Comparison of ENCODE assay signal across 6 cellular contexts in the genomic region with DNA sequence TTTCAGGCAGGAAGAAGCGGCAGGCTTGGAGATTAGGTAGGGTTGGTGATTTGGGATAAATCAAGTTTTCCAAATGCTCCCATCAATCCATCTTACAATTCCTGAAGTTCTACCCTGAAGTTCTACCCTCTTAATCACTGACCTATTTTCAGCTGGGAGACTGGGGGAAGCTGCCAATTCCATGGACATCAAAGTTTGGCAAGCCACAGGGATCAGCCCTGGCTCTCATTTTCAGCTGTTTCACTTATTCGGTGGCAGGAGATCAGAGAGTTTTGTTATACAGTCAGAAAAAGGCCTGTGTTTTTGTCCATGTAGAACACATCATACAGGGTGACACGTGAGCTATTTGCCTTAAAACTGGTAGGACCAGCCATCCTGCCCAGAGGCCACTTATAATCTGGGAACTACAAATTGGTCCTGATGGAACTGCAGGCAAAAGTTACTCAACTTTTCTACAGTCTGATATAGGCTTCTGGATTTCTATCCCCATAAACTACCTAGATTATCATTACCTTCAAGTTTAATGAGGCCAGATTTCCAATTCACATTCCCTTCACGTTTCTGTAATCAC.
"Had no signal": no experiment of that assay in that cellular context is flagged by ENCODE, and none has a peak within 500 bp of the region (broad histone marks: within the 10 kb centered on the region; RNA-seq: fewer than 3 reads in every experiment).

No MANE protein-coding gene starts in this region.

- ATAC-seq: SK-N-SH treated with all-trans-retinoic acid at 6 μM for 48 hours, WTC11 had no signal

- H3K4me3 ChIP-seq: skin epidermis had no signal

- H3K27ac ChIP-seq: skin epidermis had no signal

- DNase-seq: activated CD4-positive, alpha-beta T cell treated with anti-CD3 and anti-CD28 coated beads, Interleukin-2, amount 10 ng/mL, durations not matched to agents 7 days and 5 days; activated CD8-positive, alpha-beta memory T cell treated with anti-CD3 and anti-CD28 coated beads for 24 hours; mesendoderm had no signal
